ENCODE assay signal across 13 cellular contexts in genomic region chr13:112952759-112953541, GRCh38.
"Had no signal": no experiment of that assay in that cellular context is flagged by ENCODE, and none has a peak within 500 bp of the region (broad histone marks: within the 10 kb centered on the region; RNA-seq: fewer than 3 reads in every experiment).

No MANE protein-coding gene starts in this region.

- H3K27ac ChIP-seq: breast epithelium, esophagus muscularis mucosa, tibial nerve had no signal

- H3K4me1 ChIP-seq: breast epithelium, esophagus muscularis mucosa, tibial nerve had no signal

- H3K27me3 ChIP-seq: breast epithelium had no signal

- H3K9me3 ChIP-seq: breast epithelium, esophagus muscularis mucosa, tibial nerve had no signal

- ATAC-seq: activated CD8-positive, alpha-beta memory T cell treated with anti-CD3 and anti-CD28 coated beads, Interleukin-2, amount 10 ng/mL, durations not matched to agents 7 days and 5 days; activated T-cell treated with anti-CD3 and anti-CD28 coated beads, Interleukin-2, amount 50 U/mL, for 4 hours; left colon had no signal

- H3K36me3 ChIP-seq: breast epithelium, esophagus muscularis mucosa, tibial nerve had no signal

- DNase-seq: activated CD4-positive, alpha-beta T cell treated with anti-CD3 and anti-CD28 coated beads, Interleukin-2, amount 50 U/mL, for 48 hours; activated CD4-positive, CD25-positive, alpha-beta regulatory T cell treated with anti-CD3 and anti-CD28 coated beads, Interleukin-2, amount 50 U/mL, for 72 hours; activated CD8-positive, alpha-beta memory T cell treated with anti-CD3 and anti-CD28 coated beads, Interleukin-2, amount 10 ng/mL, durations not matched to agents 7 days and 5 days; activated T-cell treated with anti-CD3 and anti-CD28 coated beads, Interleukin-2, amount 50 U/mL, for 4 hours; aorta; glutamatergic neuron; mesenchymal stem cell; stimulated activated CD4-positive, alpha-beta T cell treated with anti-CD3 and anti-CD28 coated beads, Interleukin-4, amount 100 ng/mL, for 4 hours; T-helper 2 cell had no signal

- H3K4me3 ChIP-seq: breast epithelium, esophagus muscularis mucosa, tibial nerve had no signal
